In genomic region chr1:9591669-9592509, GRCh38 we compare ENCODE assay signal across 16 cellular contexts. TPM values are rescaled to one million over a fixed set of nuclear protein-coding genes. Genes with fewer than 3 reads are reported as not detected.
DNase-seq lines count a peak whose midpoint lies in the region; ATAC-seq and TF ChIP-seq lines count a peak whose summit lies in the region.
"Had no signal": no experiment of that assay in that cellular context is flagged by ENCODE, and none has a peak within 500 bp of the region (broad histone marks: within the 10 kb centered on the region; RNA-seq: fewer than 3 reads in every experiment).

No MANE protein-coding gene starts in this region.

- BruUV-seq in OCI-LY7 (replicated peaks; lab: Mats Ljungman, UMichigan) = no TSS peak

- H3K4me1 ChIP-seq in OCI-LY7 (ENCODE audit: insufficient read depth, low read length, poor library complexity, severe bottlenecking) (peaks cover 43% of the 10 kb centered on the region), right atrium auricular region (peaks cover 0 to 76% of the 10 kb centered on the region in 2 donors)

- POLR2A ChIA-PET in OCI-LY7 (lab: Charles Lee) = interaction anchor here (0.6 kb wide), 1 partner anchor 244 kb away, joined by 3 read pairs; no protein-coding TSS in a partner anchor

- peaks cover 10% of the 10 kb centered on the region; the same call in 1 of the 2 replicates for H3K79me2 ChIP-seq in OCI-LY7 (ENCODE audit: insufficient read depth, low read depth, low read length)

- H3K4me3 Mint-ChIP-seq in activated naive CD4-positive, alpha-beta T cell treated with anti-CD3 and anti-CD28 coated beads, Interleukin-2, amount 50 U/mL, for 24 hours = peak overlapping the region; percentile 52
- H3K4me3 Mint-ChIP-seq in stimulated activated memory B cell treated with anti-CD40 and anti-IgM and Interleukin-4, amounts not matched to agents 10 μg/mL and 1 μg/mL and 100 μg/mL, for 72 hours = no peak overlapping the region
- H3K4me3 Mint-ChIP-seq: activated naive CD8-positive, alpha-beta T cell treated with anti-CD3 and anti-CD28 coated beads, Interleukin-2, amount 10 ng/mL, durations not matched to agents 7 days and 5 days had no signal

- H3K36me3 ChIP-seq in OCI-LY7 (ENCODE audit: insufficient read depth, low read length) (peaks cover 2% of the 10 kb centered on the region; the same call in 1 of the 2 replicates), right atrium auricular region (no peaks in the 10 kb centered on the region)
- H3K36me3 ChIP-seq: prostate gland had no signal

- no peaks in the 10 kb centered on the region for H3K36me3 Mint-ChIP-seq in activated naive CD4-positive, alpha-beta T cell treated with anti-CD3 and anti-CD28 coated beads, Interleukin-2, amount 50 U/mL, for 24 hours
- peaks cover 0 to 5% of the 10 kb centered on the region in 2 donors for H3K36me3 Mint-ChIP-seq in activated naive CD4-positive, alpha-beta T cell treated with anti-CD3 and anti-CD28 coated beads, Interleukin-2, amount 50 U/mL, for 72 hours
- H3K36me3 Mint-ChIP-seq in stimulated activated memory B cell treated with anti-CD40 and anti-IgM and Interleukin-4, amounts not matched to agents 10 μg/mL and 1 μg/mL and 100 μg/mL, for 72 hours = no peaks in the 10 kb centered on the region
- H3K36me3 Mint-ChIP-seq: mesothelial cell of epicardium had no signal

- intact Hi-C loops in OCI-LY7 (cut with micrococcal nuclease; ENCODE audit: unreplicated experiment) = no loop called here

- H3K9me3 Mint-ChIP-seq in activated naive CD4-positive, alpha-beta T cell treated with anti-CD3 and anti-CD28 coated beads, Interleukin-2, amount 50 U/mL, for 24 hours = no peaks in the 10 kb centered on the region
- H3K9me3 Mint-ChIP-seq in activated naive CD4-positive, alpha-beta T cell treated with anti-CD3 and anti-CD28 coated beads, Interleukin-2, amount 50 U/mL, for 72 hours = no peaks in the 10 kb centered on the region
- no peaks in the 10 kb centered on the region for H3K9me3 Mint-ChIP-seq in stimulated activated memory B cell treated with anti-CD40 and anti-IgM and Interleukin-4, amounts not matched to agents 10 μg/mL and 1 μg/mL and 100 μg/mL, for 72 hours
- H3K9me3 Mint-ChIP-seq: activated naive CD8-positive, alpha-beta T cell treated with anti-CD3 and anti-CD28 coated beads, Interleukin-2, amount 10 ng/mL, durations not matched to agents 7 days and 5 days; mesothelial cell of epicardium; stimulated activated naive CD8-positive, alpha-beta T cell treated with anti-CD3 and anti-CD28 coated beads, Interleukin-15, Interleukin-2, amounts not matched to agents 100 ng/mL and 50 ng/mL, for 24 hours had no signal

- H2AFZ ChIP-seq in OCI-LY7 (ENCODE audit: low read length) = no peak overlapping the region

- H4K20me1 ChIP-seq in OCI-LY7 (ENCODE audit: insufficient read depth, low read length) = peaks cover 19% of the 10 kb centered on the region

- no peaks in the 10 kb centered on the region for H3K9me3 ChIP-seq in OCI-LY7 (ENCODE audit: low read length)
- H3K9me3 ChIP-seq in right atrium auricular region = no peaks in the 10 kb centered on the region
- H3K9me3 ChIP-seq: esophagus squamous epithelium, prostate gland had no signal

- no peak for ATAC-seq in activated naive CD4-positive, alpha-beta T cell treated with anti-CD3 and anti-CD28 coated beads, Interleukin-2, amount 50 U/mL, for 72 hours
- no peak for ATAC-seq in stimulated activated memory B cell treated with anti-CD40 and anti-IgM and Interleukin-4, amounts not matched to agents 10 μg/mL and 1 μg/mL and 100 μg/mL, for 72 hours
- ATAC-seq in GM19324 (IDR thresholded peaks at IDR 0.05; ENCODE audit: low FRiP score, unreplicated experiment) (no peak), HG03521 (IDR thresholded peaks at IDR 0.05; ENCODE audit: unreplicated experiment) (no peak)

- peak overlapping the region; percentile 41 for H3K27ac Mint-ChIP-seq in activated naive CD4-positive, alpha-beta T cell treated with anti-CD3 and anti-CD28 coated beads, Interleukin-2, amount 50 U/mL, for 24 hours
- peak overlapping the region in 1 of 2 donors; percentile 13 for H3K27ac Mint-ChIP-seq in activated naive CD4-positive, alpha-beta T cell treated with anti-CD3 and anti-CD28 coated beads, Interleukin-2, amount 50 U/mL, for 72 hours
- H3K27ac Mint-ChIP-seq in stimulated activated memory B cell treated with anti-CD40 and anti-IgM and Interleukin-4, amounts not matched to agents 10 μg/mL and 1 μg/mL and 100 μg/mL, for 72 hours = peak overlapping the region; percentile 12
- H3K27ac Mint-ChIP-seq: activated naive CD8-positive, alpha-beta T cell treated with anti-CD3 and anti-CD28 coated beads, Interleukin-2, amount 10 ng/mL, durations not matched to agents 7 days and 5 days; mesothelial cell of epicardium; stimulated activated naive CD8-positive, alpha-beta T cell treated with anti-CD3 and anti-CD28 coated beads, Interleukin-15, Interleukin-2, amounts not matched to agents 100 ng/mL and 50 ng/mL, for 24 hours had no signal

- TF ChIP-seq CTCF in OCI-LY7 (conservative IDR thresholded peaks at IDR 0.05; ENCODE audit: low read length) (no peak), right atrium auricular region (IDR thresholded peaks at IDR 0.05) (no peak)

- CTCF ChIA-PET in OCI-LY7 (lab: Charles Lee; ENCODE audit: unreplicated experiment) = no interaction called here

- H3K27ac ChIP-seq in OCI-LY7 (ENCODE audit: low read depth, low read length, poor library complexity, severe bottlenecking) = no peak overlapping the region
- peak overlapping the region; percentile 14 to 69 for H3K27ac ChIP-seq in right atrium auricular region
- H3K27ac ChIP-seq: KMS-11, prostate gland had no signal

- DNase-seq in activated naive CD4-positive, alpha-beta T cell treated with anti-CD3 and anti-CD28 coated beads, Interleukin-2, amount 50 U/mL, for 72 hours (ENCODE audit: low spot score in 2 of 2) = no peak
- DNase-seq in OCI-LY7 (ENCODE audit: low spot score) (no peak), right atrium auricular region (ENCODE audit: low spot score) (no peak), NCI-H226 (no peak)
- DNase-seq: activated naive CD8-positive, alpha-beta T cell treated with anti-CD3 and anti-CD28 coated beads, Interleukin-2, amount 10 ng/mL, durations not matched to agents 7 days and 5 days; esophagus squamous epithelium; NCI-H2029 treated with DMSO at 0.1 percent for 48 hours; stimulated activated CD4-positive, alpha-beta T cell treated with anti-CD3 and anti-CD28 coated beads, Interleukin-4, amount 100 ng/mL, for 24 hours had no signal

- no peaks in the 10 kb centered on the region for H3K27me3 Mint-ChIP-seq in activated naive CD4-positive, alpha-beta T cell treated with anti-CD3 and anti-CD28 coated beads, Interleukin-2, amount 50 U/mL, for 24 hours
- no peaks in the 10 kb centered on the region for H3K27me3 Mint-ChIP-seq in stimulated activated memory B cell treated with anti-CD40 and anti-IgM and Interleukin-4, amounts not matched to agents 10 μg/mL and 1 μg/mL and 100 μg/mL, for 72 hours
- H3K27me3 Mint-ChIP-seq: activated naive CD8-positive, alpha-beta T cell treated with anti-CD3 and anti-CD28 coated beads, Interleukin-2, amount 10 ng/mL, durations not matched to agents 7 days and 5 days; stimulated activated naive CD8-positive, alpha-beta T cell treated with anti-CD3 and anti-CD28 coated beads, Interleukin-15, Interleukin-2, amounts not matched to agents 100 ng/mL and 50 ng/mL, for 24 hours had no signal

- H3K4me1 Mint-ChIP-seq in activated naive CD4-positive, alpha-beta T cell treated with anti-CD3 and anti-CD28 coated beads, Interleukin-2, amount 50 U/mL, for 24 hours = peaks cover 24% of the 10 kb centered on the region
- H3K4me1 Mint-ChIP-seq in stimulated activated memory B cell treated with anti-CD40 and anti-IgM and Interleukin-4, amounts not matched to agents 10 μg/mL and 1 μg/mL and 100 μg/mL, for 72 hours = peaks cover 54% of the 10 kb centered on the region

- peak overlapping the region; percentile 89; the same call in 1 of the 2 replicates for H3K4me2 ChIP-seq in OCI-LY7 (ENCODE audit: low read length)
- H3K4me2 ChIP-seq: KMS-11 had no signal

- no peaks in the 10 kb centered on the region for H3K27me3 ChIP-seq in right atrium auricular region
- H3K27me3 ChIP-seq: esophagus squamous epithelium had no signal

- H3K9me2 ChIP-seq in OCI-LY7 (ENCODE audit: insufficient read depth, low read length) = no peaks in the 10 kb centered on the region

- H3K4me3 ChIP-seq in OCI-LY7 (ENCODE audit: low read depth, low read length, poor library complexity, severe bottlenecking) = no peak overlapping the region
- no peak overlapping the region for H3K4me3 ChIP-seq in right atrium auricular region
- H3K4me3 ChIP-seq: esophagus squamous epithelium, prostate gland had no signal

RNA-seq across cellular contexts. Expression of gene TMEM201, which starts 3.2 kb away (rescaled TPM):
- total RNA-seq in activated naive CD4-positive, alpha-beta T cell treated with anti-CD3 and anti-CD28 coated beads, Interleukin-2, amount 50 U/mL, for 72 hours = 10 to 100 TPM; 14.8 to 16.5 TPM
- 5.3 and 7.5 TPM in 2 replicates for total RNA-seq in OCI-LY7 (2014; rRNA removed; shearing (Covaris generic))
- total RNA-seq in OCI-LY7 (2022) (21.9 and 23.6 TPM in 2 replicates), right atrium auricular region (10 to 100 TPM; 17.2 to 18.6 TPM)

RNA-seq across cellular contexts. Expression of gene SLC25A33, which starts 52.6 kb away (rescaled TPM):
- total RNA-seq in activated naive CD4-positive, alpha-beta T cell treated with anti-CD3 and anti-CD28 coated beads, Interleukin-2, amount 50 U/mL, for 72 hours = 1 to 10 TPM; 6.1 to 6.2 TPM
- 14.4 and 15.1 TPM in 2 replicates for total RNA-seq in OCI-LY7 (2014; rRNA removed; shearing (Covaris generic))
- total RNA-seq in OCI-LY7 (2022) (14.1 and 16.5 TPM in 2 replicates), right atrium auricular region (10 to 100 TPM; 10.9 to 16.4 TPM)

RNA-seq across cellular contexts. Expression of gene PIK3CD, which starts 59.6 kb away (rescaled TPM):
- 100 to 1,000 TPM; 118 to 138 TPM for total RNA-seq in activated naive CD4-positive, alpha-beta T cell treated with anti-CD3 and anti-CD28 coated beads, Interleukin-2, amount 50 U/mL, for 72 hours
- 7.5 and 13.6 TPM in 2 replicates for total RNA-seq in OCI-LY7 (2014; rRNA removed; shearing (Covaris generic))
- total RNA-seq in OCI-LY7 (2022) = 37.1 and 44.1 TPM in 2 replicates
- total RNA-seq in right atrium auricular region = 1 to 10 TPM; 4.7 to 7.4 TPM
